1 cellular context compared by ENCODE assay signal in the genomic region with DNA sequence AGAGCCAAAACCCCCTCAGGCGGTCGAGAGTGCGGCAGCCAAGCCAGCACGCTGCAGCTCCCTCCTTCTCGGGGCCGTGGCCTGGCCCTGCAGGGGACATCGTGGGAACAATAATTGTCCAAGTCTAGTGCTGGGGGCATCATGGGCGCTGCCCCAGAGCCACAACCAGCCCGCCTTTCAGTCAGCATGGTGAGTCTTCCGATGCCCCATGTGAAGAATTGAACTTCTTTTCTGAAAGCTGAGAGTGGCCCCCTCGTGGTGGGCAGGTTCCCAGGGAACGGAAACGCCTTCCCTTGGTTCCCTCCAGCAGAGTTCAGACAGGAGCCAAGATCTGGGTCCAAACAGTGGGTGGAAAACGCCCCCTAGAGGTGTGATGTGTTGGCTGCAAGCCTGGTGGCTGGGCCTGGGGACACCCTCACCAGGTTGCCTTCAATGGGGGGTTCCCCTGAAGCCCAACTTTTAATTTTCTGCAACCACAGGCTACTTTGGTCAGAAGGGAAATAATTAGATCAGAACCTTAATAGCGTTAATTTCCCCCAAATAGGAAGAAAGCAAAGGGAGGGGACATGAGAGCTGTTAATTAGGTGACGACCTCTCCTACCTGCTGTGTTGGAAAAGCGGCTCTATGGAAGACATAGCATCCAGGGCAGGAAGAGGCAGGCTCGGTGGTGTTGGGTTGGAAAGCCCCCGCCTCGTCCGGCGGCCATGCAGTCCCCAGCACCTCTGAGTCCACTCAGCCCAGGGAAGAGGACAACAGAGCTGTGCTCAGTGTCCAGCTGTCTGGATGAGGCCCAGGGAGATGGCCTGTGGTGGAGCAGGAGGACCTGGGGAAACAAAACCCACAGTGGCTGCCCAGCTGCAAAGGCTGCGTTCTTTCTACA.
TF ChIP-seq lines count a peak whose summit lies in the region.

No MANE protein-coding gene starts in this region.

TF ChIP-seq in HepG2, 621 proteins besides CTCF, POLR2A, EP300 and RAD21 (continued from another document and continues in another):
- TF ChIP-seq, protein P1, sequence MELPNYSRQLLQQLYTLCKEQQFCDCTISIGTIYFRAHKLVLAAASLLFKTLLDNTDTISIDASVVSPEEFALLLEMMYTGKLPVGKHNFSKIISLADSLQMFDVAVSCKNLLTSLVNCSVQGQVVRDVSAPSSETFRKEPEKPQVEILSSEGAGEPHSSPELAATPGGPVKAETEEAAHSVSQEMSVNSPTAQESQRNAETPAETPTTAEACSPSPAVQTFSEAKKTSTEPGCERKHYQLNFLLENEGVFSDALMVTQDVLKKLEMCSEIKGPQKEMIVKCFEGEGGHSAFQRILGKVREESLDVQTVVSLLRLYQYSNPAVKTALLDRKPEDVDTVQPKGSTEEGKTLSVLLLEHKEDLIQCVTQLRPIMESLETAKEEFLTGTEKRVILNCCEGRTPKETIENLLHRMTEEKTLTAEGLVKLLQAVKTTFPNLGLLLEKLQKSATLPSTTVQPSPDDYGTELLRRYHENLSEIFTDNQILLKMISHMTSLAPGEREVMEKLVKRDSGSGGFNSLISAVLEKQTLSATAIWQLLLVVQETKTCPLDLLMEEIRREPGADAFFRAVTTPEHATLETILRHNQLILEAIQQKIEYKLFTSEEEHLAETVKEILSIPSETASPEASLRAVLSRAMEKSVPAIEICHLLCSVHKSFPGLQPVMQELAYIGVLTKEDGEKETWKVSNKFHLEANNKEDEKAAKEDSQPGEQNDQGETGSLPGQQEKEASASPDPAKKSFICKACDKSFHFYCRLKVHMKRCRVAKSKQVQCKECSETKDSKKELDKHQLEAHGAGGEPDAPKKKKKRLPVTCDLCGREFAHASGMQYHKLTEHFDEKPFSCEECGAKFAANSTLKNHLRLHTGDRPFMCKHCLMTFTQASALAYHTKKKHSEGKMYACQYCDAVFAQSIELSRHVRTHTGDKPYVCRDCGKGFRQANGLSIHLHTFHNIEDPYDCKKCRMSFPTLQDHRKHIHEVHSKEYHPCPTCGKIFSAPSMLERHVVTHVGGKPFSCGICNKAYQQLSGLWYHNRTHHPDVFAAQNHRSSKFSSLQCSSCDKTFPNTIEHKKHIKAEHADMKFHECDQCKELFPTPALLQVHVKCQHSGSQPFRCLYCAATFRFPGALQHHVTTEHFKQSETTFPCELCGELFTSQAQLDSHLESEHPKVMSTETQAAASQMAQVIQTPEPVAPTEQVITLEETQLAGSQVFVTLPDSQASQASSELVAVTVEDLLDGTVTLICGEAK (IDR thresholded peaks at IDR 0.05), result no peak
- TF ChIP-seq, protein P1 (CRISPR knock-in tag; IDR thresholded peaks at IDR 0.05), result no peak
- TF ChIP-seq STAT5B (CRISPR knock-in tag; IDR thresholded peaks at IDR 0.05) (no peak), TMF1 (CRISPR knock-in tag; IDR thresholded peaks at IDR 0.05; ENCODE audit: low read depth) (no peak), ZNF550 (CRISPR knock-in tag; IDR thresholded peaks at IDR 0.05; ENCODE audit: borderline replicate concordance) (0 out of 2 replicates have a peak, but pooled peaks have one; percentile 26), MBD4 (IDR thresholded peaks at IDR 0.05; ENCODE audit: borderline replicate concordance, low read length) (no peak), ZNF343 (CRISPR knock-in tag; IDR thresholded peaks at IDR 0.05) (no peak), ZNF747 (CRISPR knock-in tag; IDR thresholded peaks at IDR 0.05; ENCODE audit: borderline replicate concordance) (peak; percentile 55; the same call in 1 of the 2 replicates), ATM (IDR thresholded peaks at IDR 0.05; ENCODE audit: borderline replicate concordance) (no peak), KLF6 (CRISPR knock-in tag; IDR thresholded peaks at IDR 0.05) (peak; percentile 76; the same call in 1 of the 2 replicates), DMAP1 (CRISPR knock-in tag; IDR thresholded peaks at IDR 0.05) (0 out of 2 replicates have a peak, but pooled peaks have one; percentile 25), RELA (CRISPR knock-in tag; IDR thresholded peaks at IDR 0.05) (no peak), RCOR2 (CRISPR knock-in tag; IDR thresholded peaks at IDR 0.05) (peak; percentile 55; the same call in 1 of the 2 replicates), TBX3 (IDR thresholded peaks at IDR 0.05; ENCODE audit: borderline replicate concordance) (no peak), ZNF761 (CRISPR knock-in tag; conservative IDR thresholded peaks at IDR 0.05) (no peak), ZNF225 (CRISPR knock-in tag; IDR thresholded peaks at IDR 0.05) (no peak), ZNF672 (CRISPR knock-in tag; IDR thresholded peaks at IDR 0.05) (no peak), ZNF749 (CRISPR knock-in tag; IDR thresholded peaks at IDR 0.05; ENCODE audit: borderline replicate concordance) (no peak), SSRP1 (CRISPR knock-in tag; IDR thresholded peaks at IDR 0.05) (peak; percentile 91), ZNF563 (CRISPR knock-in tag; IDR thresholded peaks at IDR 0.05) (peak; percentile 44; the same call in 1 of the 2 replicates), IRX3 (CRISPR knock-in tag; IDR thresholded peaks at IDR 0.05; ENCODE audit: borderline replicate concordance, low read depth) (no peak), ZNF326 (CRISPR knock-in tag; IDR thresholded peaks at IDR 0.05; ENCODE audit: borderline replicate concordance) (no peak), ZNF333 (CRISPR knock-in tag; IDR thresholded peaks at IDR 0.05; ENCODE audit: borderline replicate concordance) (0 out of 2 replicates have a peak, but pooled peaks have one; percentile 35)
- TF ChIP-seq, protein P2, sequence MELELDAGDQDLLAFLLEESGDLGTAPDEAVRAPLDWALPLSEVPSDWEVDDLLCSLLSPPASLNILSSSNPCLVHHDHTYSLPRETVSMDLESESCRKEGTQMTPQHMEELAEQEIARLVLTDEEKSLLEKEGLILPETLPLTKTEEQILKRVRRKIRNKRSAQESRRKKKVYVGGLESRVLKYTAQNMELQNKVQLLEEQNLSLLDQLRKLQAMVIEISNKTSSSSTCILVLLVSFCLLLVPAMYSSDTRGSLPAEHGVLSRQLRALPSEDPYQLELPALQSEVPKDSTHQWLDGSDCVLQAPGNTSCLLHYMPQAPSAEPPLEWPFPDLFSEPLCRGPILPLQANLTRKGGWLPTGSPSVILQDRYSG (CRISPR knock-in tag; IDR thresholded peaks at IDR 0.05), result no peak
- TF ChIP-seq, protein P3, sequence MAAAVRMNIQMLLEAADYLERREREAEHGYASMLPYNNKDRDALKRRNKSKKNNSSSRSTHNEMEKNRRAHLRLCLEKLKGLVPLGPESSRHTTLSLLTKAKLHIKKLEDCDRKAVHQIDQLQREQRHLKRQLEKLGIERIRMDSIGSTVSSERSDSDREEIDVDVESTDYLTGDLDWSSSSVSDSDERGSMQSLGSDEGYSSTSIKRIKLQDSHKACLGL (CRISPR knock-in tag; IDR thresholded peaks at IDR 0.05), result no peak
- TF ChIP-seq, protein P4, sequence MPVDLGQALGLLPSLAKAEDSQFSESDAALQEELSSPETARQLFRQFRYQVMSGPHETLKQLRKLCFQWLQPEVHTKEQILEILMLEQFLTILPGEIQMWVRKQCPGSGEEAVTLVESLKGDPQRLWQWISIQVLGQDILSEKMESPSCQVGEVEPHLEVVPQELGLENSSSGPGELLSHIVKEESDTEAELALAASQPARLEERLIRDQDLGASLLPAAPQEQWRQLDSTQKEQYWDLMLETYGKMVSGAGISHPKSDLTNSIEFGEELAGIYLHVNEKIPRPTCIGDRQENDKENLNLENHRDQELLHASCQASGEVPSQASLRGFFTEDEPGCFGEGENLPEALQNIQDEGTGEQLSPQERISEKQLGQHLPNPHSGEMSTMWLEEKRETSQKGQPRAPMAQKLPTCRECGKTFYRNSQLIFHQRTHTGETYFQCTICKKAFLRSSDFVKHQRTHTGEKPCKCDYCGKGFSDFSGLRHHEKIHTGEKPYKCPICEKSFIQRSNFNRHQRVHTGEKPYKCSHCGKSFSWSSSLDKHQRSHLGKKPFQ (CRISPR knock-in tag; IDR thresholded peaks at IDR 0.05; ENCODE audit: insufficient replicate concordance), result no peak
- TF ChIP-seq, protein P5, sequence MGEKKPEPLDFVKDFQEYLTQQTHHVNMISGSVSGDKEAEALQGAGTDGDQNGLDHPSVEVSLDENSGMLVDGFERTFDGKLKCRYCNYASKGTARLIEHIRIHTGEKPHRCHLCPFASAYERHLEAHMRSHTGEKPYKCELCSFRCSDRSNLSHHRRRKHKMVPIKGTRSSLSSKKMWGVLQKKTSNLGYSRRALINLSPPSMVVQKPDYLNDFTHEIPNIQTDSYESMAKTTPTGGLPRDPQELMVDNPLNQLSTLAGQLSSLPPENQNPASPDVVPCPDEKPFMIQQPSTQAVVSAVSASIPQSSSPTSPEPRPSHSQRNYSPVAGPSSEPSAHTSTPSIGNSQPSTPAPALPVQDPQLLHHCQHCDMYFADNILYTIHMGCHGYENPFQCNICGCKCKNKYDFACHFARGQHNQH (CRISPR knock-in tag; IDR thresholded peaks at IDR 0.05), result peak; percentile 49; the same call in 1 of the 2 replicates
- TF ChIP-seq, protein P6, sequence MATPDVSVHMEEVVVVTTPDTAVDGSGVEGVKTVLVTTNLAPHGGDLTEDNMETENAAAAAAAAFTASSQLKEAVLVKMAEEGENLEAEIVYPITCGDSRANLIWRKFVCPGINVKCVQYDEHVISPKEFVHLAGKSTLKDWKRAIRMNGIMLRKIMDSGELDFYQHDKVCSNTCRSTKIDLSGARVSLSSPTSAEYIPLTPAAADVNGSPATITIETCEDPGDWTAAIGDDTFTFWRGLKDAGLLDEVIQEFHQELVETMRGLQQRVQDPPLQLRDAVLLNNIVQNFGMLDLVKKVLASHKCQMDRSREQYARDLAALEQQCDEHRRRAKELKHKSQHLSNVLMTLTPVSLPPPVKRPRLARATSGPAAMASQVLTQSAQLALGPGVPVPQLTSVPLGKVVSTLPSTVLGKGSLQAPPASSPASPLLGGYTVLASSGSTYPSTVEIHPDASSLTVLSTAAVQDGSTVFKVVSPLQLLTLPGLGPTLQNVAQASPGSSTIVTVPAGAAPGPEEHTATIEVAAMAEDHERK (CRISPR knock-in tag; IDR thresholded peaks at IDR 0.05; ENCODE audit: low read depth), result no peak
- TF ChIP-seq, protein P7, sequence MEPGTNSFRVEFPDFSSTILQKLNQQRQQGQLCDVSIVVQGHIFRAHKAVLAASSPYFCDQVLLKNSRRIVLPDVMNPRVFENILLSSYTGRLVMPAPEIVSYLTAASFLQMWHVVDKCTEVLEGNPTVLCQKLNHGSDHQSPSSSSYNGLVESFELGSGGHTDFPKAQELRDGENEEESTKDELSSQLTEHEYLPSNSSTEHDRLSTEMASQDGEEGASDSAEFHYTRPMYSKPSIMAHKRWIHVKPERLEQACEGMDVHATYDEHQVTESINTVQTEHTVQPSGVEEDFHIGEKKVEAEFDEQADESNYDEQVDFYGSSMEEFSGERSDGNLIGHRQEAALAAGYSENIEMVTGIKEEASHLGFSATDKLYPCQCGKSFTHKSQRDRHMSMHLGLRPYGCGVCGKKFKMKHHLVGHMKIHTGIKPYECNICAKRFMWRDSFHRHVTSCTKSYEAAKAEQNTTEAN (CRISPR knock-in tag; conservative IDR thresholded peaks at IDR 0.05), result peak; percentile 46; the same call in 1 of the 2 replicates
- TF ChIP-seq, protein P8, sequence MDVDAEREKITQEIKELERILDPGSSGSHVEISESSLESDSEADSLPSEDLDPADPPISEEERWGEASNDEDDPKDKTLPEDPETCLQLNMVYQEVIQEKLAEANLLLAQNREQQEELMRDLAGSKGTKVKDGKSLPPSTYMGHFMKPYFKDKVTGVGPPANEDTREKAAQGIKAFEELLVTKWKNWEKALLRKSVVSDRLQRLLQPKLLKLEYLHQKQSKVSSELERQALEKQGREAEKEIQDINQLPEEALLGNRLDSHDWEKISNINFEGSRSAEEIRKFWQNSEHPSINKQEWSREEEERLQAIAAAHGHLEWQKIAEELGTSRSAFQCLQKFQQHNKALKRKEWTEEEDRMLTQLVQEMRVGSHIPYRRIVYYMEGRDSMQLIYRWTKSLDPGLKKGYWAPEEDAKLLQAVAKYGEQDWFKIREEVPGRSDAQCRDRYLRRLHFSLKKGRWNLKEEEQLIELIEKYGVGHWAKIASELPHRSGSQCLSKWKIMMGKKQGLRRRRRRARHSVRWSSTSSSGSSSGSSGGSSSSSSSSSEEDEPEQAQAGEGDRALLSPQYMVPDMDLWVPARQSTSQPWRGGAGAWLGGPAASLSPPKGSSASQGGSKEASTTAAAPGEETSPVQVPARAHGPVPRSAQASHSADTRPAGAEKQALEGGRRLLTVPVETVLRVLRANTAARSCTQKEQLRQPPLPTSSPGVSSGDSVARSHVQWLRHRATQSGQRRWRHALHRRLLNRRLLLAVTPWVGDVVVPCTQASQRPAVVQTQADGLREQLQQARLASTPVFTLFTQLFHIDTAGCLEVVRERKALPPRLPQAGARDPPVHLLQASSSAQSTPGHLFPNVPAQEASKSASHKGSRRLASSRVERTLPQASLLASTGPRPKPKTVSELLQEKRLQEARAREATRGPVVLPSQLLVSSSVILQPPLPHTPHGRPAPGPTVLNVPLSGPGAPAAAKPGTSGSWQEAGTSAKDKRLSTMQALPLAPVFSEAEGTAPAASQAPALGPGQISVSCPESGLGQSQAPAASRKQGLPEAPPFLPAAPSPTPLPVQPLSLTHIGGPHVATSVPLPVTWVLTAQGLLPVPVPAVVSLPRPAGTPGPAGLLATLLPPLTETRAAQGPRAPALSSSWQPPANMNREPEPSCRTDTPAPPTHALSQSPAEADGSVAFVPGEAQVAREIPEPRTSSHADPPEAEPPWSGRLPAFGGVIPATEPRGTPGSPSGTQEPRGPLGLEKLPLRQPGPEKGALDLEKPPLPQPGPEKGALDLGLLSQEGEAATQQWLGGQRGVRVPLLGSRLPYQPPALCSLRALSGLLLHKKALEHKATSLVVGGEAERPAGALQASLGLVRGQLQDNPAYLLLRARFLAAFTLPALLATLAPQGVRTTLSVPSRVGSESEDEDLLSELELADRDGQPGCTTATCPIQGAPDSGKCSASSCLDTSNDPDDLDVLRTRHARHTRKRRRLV (CRISPR knock-in tag; IDR thresholded peaks at IDR 0.05), result no peak
